Comparison of ENCODE assay signal across 8 cellular contexts in genomic region chr17:7562208-7562605, GRCh38. TPM values are rescaled to one million over a fixed set of nuclear protein-coding genes. Genes with fewer than 3 reads are reported as not detected.
DNase-seq lines count a peak whose midpoint lies in the region; ATAC-seq and TF ChIP-seq lines count a peak whose summit lies in the region.

No MANE protein-coding gene starts in this region.

- intact Hi-C loops in transverse colon (cut with DNase I; ENCODE audit: low total_unique reads), result no loop called here

- TF ChIP-seq EP300 in transverse colon (IDR thresholded peaks at IDR 0.05; ENCODE audit: low read depth), result no peak

- no peaks in the 10 kb centered on the region for H3K27me3 Mint-ChIP-seq in activated naive CD8-positive, alpha-beta T cell

- peaks cover 45 to 60% (median 56%) of the 10 kb centered on the region in 4 donors for H3K4me1 ChIP-seq in transverse colon

- H3K4me3 Mint-ChIP-seq in activated naive CD8-positive, alpha-beta T cell, result peak overlapping the region; percentile 96

- 0% methylated on average over 28 of the region's 28 CpGs; no CpG with 5 or more reads in 1 of the 2 donors for WGBS in transverse colon (ENCODE audit: low coverage in 1 of 2), 2 donors

- no peaks in the 10 kb centered on the region for H3K9me3 Mint-ChIP-seq in activated naive CD8-positive, alpha-beta T cell (ENCODE audit: low read depth)

- in situ Hi-C loops in transverse colon (cut with MboI; ENCODE audit: low pct_ligation_motif_present in 1 of 4, low pct_unique_long_range_greater_than_20kb in 1 of 4, low sequenced_read_pairs in 3 of 4) (no loop called here), KBM-7 (cut with MboI; ENCODE audit: low pct_unique_long_range_greater_than_20kb, low sequenced_read_pairs) (no loop called here)

- H3K36me3 Mint-ChIP-seq in activated naive CD8-positive, alpha-beta T cell, result peaks cover 7% of the 10 kb centered on the region

- H3K27ac ChIP-seq in layer of hippocampus (ENCODE audit: low read depth, low read length) (peak overlapping the region; percentile 96), transverse colon (peak overlapping the region; percentile 93 to 98 (median 98))

- peak overlapping the region; percentile 72 to 98 (median 83) for H3K4me3 ChIP-seq in transverse colon

- ATAC-seq in HG02678 (IDR thresholded peaks at IDR 0.05; ENCODE audit: unreplicated experiment) (peak; percentile 9), HG03378 (IDR thresholded peaks at IDR 0.05; ENCODE audit: unreplicated experiment) (no peak)

- no peaks in the 10 kb centered on the region for H3K27me3 ChIP-seq in layer of hippocampus (ENCODE audit: control insufficient read depth, insufficient read depth, low read length)
- no peaks in the 10 kb centered on the region for H3K27me3 ChIP-seq in transverse colon

- DNase-seq in CD1c-positive myeloid dendritic cell (ENCODE audit: extremely low spot score), result peak; percentile 4
- no peak for DNase-seq in transverse colon
- no peak for DNase-seq in KBM-7
- no peak for DNase-seq in DMS153 treated with DMSO at 0.1 percent for 48 hours (lab: John Stamatoyannopoulos, UW; ENCODE audit: unreplicated experiment)

- TF ChIP-seq POLR2A in transverse colon (IDR thresholded peaks at IDR 0.05), result no peak

- peaks cover 0 to 26% (median 11%) of the 10 kb centered on the region in 4 donors for H3K36me3 ChIP-seq in transverse colon

- H3K27ac Mint-ChIP-seq in activated naive CD8-positive, alpha-beta T cell, result peak overlapping the region; percentile 94

- H3K9me3 ChIP-seq in transverse colon, result no peaks in the 10 kb centered on the region

- TF ChIP-seq CTCF in transverse colon (IDR thresholded peaks at IDR 0.05), result no peak

- peaks cover 45% of the 10 kb centered on the region for H3K4me1 Mint-ChIP-seq in activated naive CD8-positive, alpha-beta T cell (ENCODE audit: low read depth)

RNA-seq across cellular contexts. Expression of gene SENP3, which starts 0.5 kb away (rescaled TPM):
- total RNA-seq in transverse colon, result 100 to 1,000 TPM in 1 of 4 donors, 10 to 100 TPM in 3; 37.0 to 159 (median 45.2) TPM

RNA-seq across cellular contexts. Expression of gene TNFSF13, which starts 3.7 kb away (rescaled TPM):
- total RNA-seq in transverse colon, result 10 to 100 TPM; 19.7 to 94.3 (median 59.8) TPM

RNA-seq across cellular contexts. Expression of gene TNFSF12, which starts 13.3 kb away (rescaled TPM):
- total RNA-seq in transverse colon, result 10 to 100 TPM; 20.8 to 53.1 (median 31.5) TPM

RNA-seq across cellular contexts. Expression of gene CD68, which starts 17.2 kb away (rescaled TPM):
- total RNA-seq in transverse colon, result 100 to 1,000 TPM in 1 of 4 donors, 10 to 100 TPM in 2, 1 to 10 TPM in 1; 3.8 to 102 (median 35.1) TPM

RNA-seq across cellular contexts. Expression of gene MPDU1, which starts 21.4 kb away (rescaled TPM):
- total RNA-seq in transverse colon, result 100 to 1,000 TPM in 3 of 4 donors, 10 to 100 TPM in 1; 97.9 to 312 (median 157) TPM
